1 cellular context compared by ENCODE assay signal in genomic region chr11:60357771-60358170, GRCh38.
TF ChIP-seq lines count a peak whose summit lies in the region.

No MANE protein-coding gene starts in this region.

TF ChIP-seq in GM12878, 131 proteins besides CTCF, POLR2A, EP300 and RAD21:
- no peak for TF ChIP-seq NFIC (IDR thresholded peaks at IDR 0.05; ENCODE audit: low read depth, low read length)
- TF ChIP-seq SMAD1 (IDR thresholded peaks at IDR 0.05; ENCODE audit: low read depth, partially characterized antibody): peak; percentile 64
- TF ChIP-seq BCL11A (IDR thresholded peaks at IDR 0.05; ENCODE audit: low read depth, low read length): no peak
